In genomic region chr19:48111280-48111679, GRCh38 we compare ENCODE assay signal across 9 cellular contexts. TPM values are rescaled to one million over a fixed set of nuclear protein-coding genes. Genes with fewer than 3 reads are reported as not detected.
DNase-seq lines count a peak whose midpoint lies in the region; ATAC-seq, FAIRE-seq and TF ChIP-seq lines count a peak whose summit lies in the region.
"Had no signal": no experiment of that assay in that cellular context is flagged by ENCODE, and none has a peak within 500 bp of the region (broad histone marks: within the 10 kb centered on the region; RNA-seq: fewer than 3 reads in every experiment).

No MANE protein-coding gene starts in this region.

- H3K14ac ChIP-seq in IMR-90 (replicated peaks; ENCODE audit: low read depth, low read length), result 0 out of 2 replicates have a peak overlapping the region, but pooled peaks have one; percentile 15

- H3K4me1 ChIP-seq in A549 (peaks cover 15% of the 10 kb centered on the region), IMR-90 (ENCODE audit: control insufficient read depth, insufficient read depth, low read length) (no peaks in the 10 kb centered on the region; the same call in 1 of the 2 replicates)

- H4K8ac ChIP-seq in IMR-90 (ENCODE audit: low read depth in 2 of 2, low read length in 2 of 2), result peak overlapping the region; percentile 28 to 65; a peak in 2 of 4 replicates

- TF ChIP-seq EP300 in A549 (IDR thresholded peaks at IDR 0.05), result no peak

- H4K5ac ChIP-seq in IMR-90 (ENCODE audit: low read depth, low read length), result no peak overlapping the region; the same call in 1 of the 2 replicates

- H3K4ac ChIP-seq in IMR-90 (ENCODE audit: low read depth, low read length), result peak overlapping the region; percentile 73

- peak overlapping the region; percentile 67; the same call in 1 of the 2 replicates for H2AK5ac ChIP-seq in IMR-90 (ENCODE audit: low read depth, low read length)

- H2AK9ac ChIP-seq in IMR-90 (replicated peaks; ENCODE audit: low read depth, low read length, poor library complexity), result peak overlapping the region; percentile 90

- in situ Hi-C loops in IMR-90 (cut with MboI; ENCODE audit: low sequenced_read_pairs), result no loop called here

- no peak for ATAC-seq in A549
- ATAC-seq in IMR-90 (ENCODE audit: low read depth), result no peak
- ATAC-seq in memory B cell (ENCODE audit: low read depth), result no peak
- no peak for ATAC-seq in left colon
- no peak for ATAC-seq in GM21390 (IDR thresholded peaks at IDR 0.05; ENCODE audit: unreplicated experiment)

- no peak overlapping the region for H3K9ac ChIP-seq in IMR-90 (ENCODE audit: low read depth, low read length)

- peak overlapping the region; percentile 51 for H2AFZ ChIP-seq in IMR-90 (replicated peaks; ENCODE audit: low read length, poor library complexity)

- 0 out of 2 replicates have a peak, but pooled peaks cover 4% of the 10 kb centered on the region for H4K20me1 ChIP-seq in IMR-90 (ENCODE audit: insufficient read depth, low read length)

- no peak for TF ChIP-seq CTCF in A549 (IDR thresholded peaks at IDR 0.05)
- TF ChIP-seq CTCF in IMR-90 (conservative IDR thresholded peaks at IDR 0.05; ENCODE audit: low read depth, low read length), result no peak

- no peaks in the 10 kb centered on the region for H3K27me3 Mint-ChIP-seq in memory B cell

- peak overlapping the region; percentile 87; the same call in 1 of the 3 replicates for H2BK15ac ChIP-seq in IMR-90 (ENCODE audit: low read depth, low read length)

- no peak overlapping the region for H3K18ac ChIP-seq in IMR-90 (ENCODE audit: low read depth, low read length)

- H3K4me3 Mint-ChIP-seq in memory B cell, result no peak overlapping the region

- dilution Hi-C loops in IMR-90 (cut with HindIII; ENCODE audit: low sequenced_read_pairs, unreplicated experiment), result no loop called here

- H3K9me3 Mint-ChIP-seq in memory B cell, result no peaks in the 10 kb centered on the region

- no peaks in the 10 kb centered on the region for H3K9me3 ChIP-seq in A549
- H3K9me3 ChIP-seq in IMR-90 (ENCODE audit: control insufficient read depth, insufficient read depth, low read length), result no peaks in the 10 kb centered on the region

- WGBS in A549 (ENCODE audit: missing lambda C conversion rate), result 89% methylated on average over 7 of the region's 7 CpGs
- WGBS in IMR-90 (ENCODE audit: extremely low coverage in 2 of 2, insufficient read length in 1 of 2), 2 experiments, result no CpG with 5 or more reads among the region's 7 CpGs

- peaks cover 1% of the 10 kb centered on the region; the same call in 1 of the 2 replicates for H3K36me3 ChIP-seq in IMR-90 (ENCODE audit: control insufficient read depth, insufficient read depth, low read length)

- POLR2A ChIA-PET in A549 (lab: Yijun Ruan, JAX) (interaction anchor here (0.9 to 1.8 kb wide), 10 partner anchors 17 to 144 kb away, joined by 3 to 10 read pairs (median 5); partner anchors contain the start of gene CARD8), IMR-90 (lab: Charles Lee; ENCODE audit: unreplicated experiment) (interaction anchor here (1.0 kb wide), 1 partner anchor 45 kb away, joined by 3 read pairs; no protein-coding TSS in a partner anchor)

- no peak overlapping the region for H3K56ac ChIP-seq in IMR-90 (ENCODE audit: extremely low read depth, insufficient read depth, low read length)

- peak overlapping the region; percentile 18; the same call in 1 of the 2 replicates for H2BK20ac ChIP-seq in IMR-90 (ENCODE audit: low read depth, low read length)

- intact Hi-C loops in IMR-90 (cut with micrococcal nuclease), result loop anchor here (2.0 kb wide), 1 partner anchor 14 kb away; no protein-coding TSS in a partner anchor
- intact Hi-C loops in left colon (cut with DNase I, micrococcal nuclease), result no loop called here

- H4K91ac ChIP-seq in IMR-90 (ENCODE audit: insufficient read depth, low read depth, low read length), result peak overlapping the region; percentile 49; the same call in 1 of the 2 replicates

- H2BK5ac ChIP-seq in IMR-90 (ENCODE audit: low read depth, low read length, poor library complexity, severe bottlenecking), result peak overlapping the region; percentile 31

- H3K27ac ChIP-seq in A549, result peak overlapping the region; percentile 87 to 92; a peak in 5 of 6 replicates
- H3K27ac ChIP-seq in IMR-90 (ENCODE audit: insufficient read depth, low read length), result 0 out of 2 replicates have a peak overlapping the region, but pooled peaks have one; percentile 16
- H3K27ac ChIP-seq in angular gyrus (ENCODE audit: low read depth, low read length), result peak overlapping the region; percentile 99

- peak overlapping the region; percentile 59 for H2BK120ac ChIP-seq in IMR-90 (ENCODE audit: low read depth, low read length)

- peaks cover 7% of the 10 kb centered on the region for H3K4me1 Mint-ChIP-seq in memory B cell

- TF ChIP-seq POLR2A in A549 (IDR thresholded peaks at IDR 0.05; ENCODE audit: low read length) (no peak), IMR-90 (IDR thresholded peaks at IDR 0.05; ENCODE audit: low read depth, low read length) (no peak)

- TF ChIP-seq RAD21 in A549 (conservative IDR thresholded peaks at IDR 0.05 in 1 of 2, IDR thresholded peaks at IDR 0.05 in 1 of 2) (no peak), IMR-90 (IDR thresholded peaks at IDR 0.05; ENCODE audit: low read length) (no peak)

- FAIRE-seq in A549 (lab: Jason Lieb, UNC), result no peak
- FAIRE-seq: colon had no signal

- peaks cover 0 to 5% of the 10 kb centered on the region in 2 experiments; a peak in 1 of 4 replicates for H3K79me1 ChIP-seq in IMR-90 (ENCODE audit: low read depth in 1 of 2, low read length in 2 of 2)

- H3K9me1 ChIP-seq in IMR-90 (ENCODE audit: insufficient read depth, low read length), result peaks cover 15% of the 10 kb centered on the region

- H3K27ac Mint-ChIP-seq in memory B cell, result peak overlapping the region; percentile 85

- DNase-seq in A549 (ENCODE audit: low read depth in 1 of 2, low spot score in 1 of 2) (no peak), IMR-90 (no peak), memory B cell (ENCODE audit: low spot score in 2 of 2) (no peak), left colon (no peak), NOMO-1 (lab: John Stamatoyannopoulos, UW; ENCODE audit: unreplicated experiment in 2 of 2) (no peak)
- DNase-seq in stimulated activated naive CD4-positive, alpha-beta T cell treated with Interleukin-2 at 50 U/mL for 16 hours (lab: John Stamatoyannopoulos, UW), result no peak

- CTCF ChIA-PET in A549 (lab: Yijun Ruan, JAX), result interaction anchor here (1.0 to 15.6 kb wide), 8 partner anchors 8 to 149 kb away, joined by 3 to 281 read pairs (median 16); no protein-coding TSS in a partner anchor
- CTCF ChIA-PET in IMR-90 (lab: Yijun Ruan, JAX), result interaction anchor here (0.6 kb wide), 2 partner anchors 10 to 13 kb away, joined by 5 to 6 read pairs; no protein-coding TSS in a partner anchor

- H3K4me3 ChIP-seq in A549, result peak overlapping the region; percentile 48; the same call in 1 of the 3 replicates
- H3K4me3 ChIP-seq in IMR-90 (ENCODE audit: insufficient read depth, low read depth, low read length), result no peak overlapping the region

- no peaks in the 10 kb centered on the region for H3K27me3 ChIP-seq in IMR-90 (ENCODE audit: control insufficient read depth, insufficient read depth, low read length)

- peak overlapping the region; percentile 77 for H3K4me2 ChIP-seq in A549
- no peak overlapping the region for H3K4me2 ChIP-seq in IMR-90 (ENCODE audit: low read depth, low read length)

- no TSS peak for BruUV-seq in IMR-90 (replicated peaks; lab: Mats Ljungman, UMichigan)

- H3K36me3 Mint-ChIP-seq in memory B cell, result peaks cover 6% of the 10 kb centered on the region

- H3K23ac ChIP-seq in IMR-90 (ENCODE audit: low read depth, low read length), result peak overlapping the region; percentile 42; the same call in 1 of the 2 replicates

TF ChIP-seq in A549, 52 proteins besides CTCF, POLR2A, EP300 and RAD21 (continues in another document):
- no peak for TF ChIP-seq HOXB5 (CRISPR knock-in tag; IDR thresholded peaks at IDR 0.05)
- no peak for TF ChIP-seq JUN (IDR thresholded peaks at IDR 0.05)
- TF ChIP-seq HOXB13 (CRISPR knock-in tag; IDR thresholded peaks at IDR 0.05; ENCODE audit: low read depth), result no peak

TF ChIP-seq in IMR-90, 13 proteins besides CTCF, POLR2A, EP300 and RAD21 (continues in another document):
- TF ChIP-seq MXI1 (IDR thresholded peaks at IDR 0.05; ENCODE audit: borderline replicate concordance, low read depth, low read length) (no peak), BHLHE40 (IDR thresholded peaks at IDR 0.05; ENCODE audit: low read depth, low read length) (no peak), FOS (IDR thresholded peaks at IDR 0.05; ENCODE audit: low read depth, low read length) (no peak)

RNA-seq across cellular contexts. Expression of gene PLA2G4C, which starts 0.7 kb away (rescaled TPM):
- polyA plus RNA-seq in A549 (2011; rRNA removed) (2.1 and 2.8 TPM in 2 replicates), A549 (2017; fragmentation: RNase III; extraction: RNeasy Plus Mini Kit Qiagen cat#74134 plus additional on column Dnase treatment) (1.4 to 3.7 TPM (median 2.6 TPM) in 3 replicates), IMR-90 (2012; rRNA removed) (5.7 and 6.5 TPM in 2 replicates)
- polyA plus RNA-seq in A549 (2012; cell fraction: cytosol; rRNA removed), result 1.2 and 1.4 TPM in 2 replicates
- polyA plus RNA-seq in A549 (2012; cell fraction: nucleus; rRNA removed), result 5.8 and 10.7 TPM in 2 replicates
- 2.7 and 3.2 TPM in 2 replicates for polyA minus RNA-seq in A549 (2011; rRNA and poly(A)+ RNA removed)
- total RNA-seq in IMR-90 (2012; rRNA removed) (4.3 and 5.0 TPM in 2 replicates), left colon (1 to 10 TPM in 1 of 2 donors, under 1 TPM in 1; 0.58 to 9.3 TPM)
- polyA plus RNA-seq in IMR-90 (2012; cell fraction: cytosol; rRNA removed), result 4.2 and 6.1 TPM in 2 replicates
- 15.0 and 23.0 TPM in 2 replicates for polyA plus RNA-seq in IMR-90 (2012; cell fraction: nucleus; rRNA removed; ENCODE audit: low replicate concordance)

RNA-seq across cellular contexts. Expression of gene LIG1, which starts 58.9 kb away (rescaled TPM):
- polyA plus RNA-seq in A549 (2011; rRNA removed), result 41.2 and 54.9 TPM in 2 replicates
- polyA plus RNA-seq in A549 (2012; cell fraction: cytosol; rRNA removed), result 101 and 103 TPM in 2 replicates
- polyA plus RNA-seq in A549 (2012; cell fraction: nucleus; rRNA removed), result 334 and 347 TPM in 2 replicates
- 88.8 to 106 TPM (median 101 TPM) in 3 replicates for polyA plus RNA-seq in A549 (2017; fragmentation: RNase III; extraction: RNeasy Plus Mini Kit Qiagen cat#74134 plus additional on column Dnase treatment)
- 69.2 and 70.1 TPM in 2 replicates for polyA minus RNA-seq in A549 (2011; rRNA and poly(A)+ RNA removed)
- total RNA-seq in IMR-90 (2012; rRNA removed), result 24.9 and 30.8 TPM in 2 replicates
- 33.5 and 34.0 TPM in 2 replicates for polyA plus RNA-seq in IMR-90 (2012; rRNA removed)
- 18.0 and 18.4 TPM in 2 replicates for polyA plus RNA-seq in IMR-90 (2012; cell fraction: cytosol; rRNA removed)
- polyA plus RNA-seq in IMR-90 (2012; cell fraction: nucleus; rRNA removed; ENCODE audit: low replicate concordance), result 60.4 and 99.1 TPM in 2 replicates
- total RNA-seq in left colon, result 10 to 100 TPM; 18.1 to 29.5 TPM

RNA-seq across cellular contexts. Expression of gene ZSWIM9, which starts 59.2 kb away (rescaled TPM):
- polyA plus RNA-seq in A549 (2011; rRNA removed) (0.97 and 1.2 TPM in 2 replicates), A549 (2017; fragmentation: RNase III; extraction: RNeasy Plus Mini Kit Qiagen cat#74134 plus additional on column Dnase treatment) (11.7 to 15.9 TPM (median 13.4 TPM) in 3 replicates), IMR-90 (2012; rRNA removed) (2.2 and 3.4 TPM in 2 replicates)
- polyA plus RNA-seq in A549 (2012; cell fraction: cytosol; rRNA removed), result 3.2 and 4.0 TPM in 2 replicates
- 2.7 and 6.6 TPM in 2 replicates for polyA plus RNA-seq in A549 (2012; cell fraction: nucleus; rRNA removed)
- polyA minus RNA-seq in A549 (2011; rRNA and poly(A)+ RNA removed), result 0.33 and 0.39 TPM in 2 replicates
- total RNA-seq in IMR-90 (2012; rRNA removed) (0.54 and 0.56 TPM in 2 replicates), left colon (1 to 10 TPM; 5.8 to 7.1 TPM)
- polyA plus RNA-seq in IMR-90 (2012; cell fraction: cytosol; rRNA removed), result 2.6 and 2.8 TPM in 2 replicates
- polyA plus RNA-seq in IMR-90 (2012; cell fraction: nucleus; rRNA removed; ENCODE audit: low replicate concordance), result 2.9 and 3.2 TPM in 2 replicates

Comparison
In these comparisons a context has a peak if more than half of its experiments do, and no peak if none do; other contexts are left out.
1. H3K27ac ChIP-seq: peak in every context shown above with its lines; median percentile 99 in angular gyrus; 90 in A549; 16 in IMR-90.